Comparison of ENCODE assay signal across 1 cellular context in the genomic region with DNA sequence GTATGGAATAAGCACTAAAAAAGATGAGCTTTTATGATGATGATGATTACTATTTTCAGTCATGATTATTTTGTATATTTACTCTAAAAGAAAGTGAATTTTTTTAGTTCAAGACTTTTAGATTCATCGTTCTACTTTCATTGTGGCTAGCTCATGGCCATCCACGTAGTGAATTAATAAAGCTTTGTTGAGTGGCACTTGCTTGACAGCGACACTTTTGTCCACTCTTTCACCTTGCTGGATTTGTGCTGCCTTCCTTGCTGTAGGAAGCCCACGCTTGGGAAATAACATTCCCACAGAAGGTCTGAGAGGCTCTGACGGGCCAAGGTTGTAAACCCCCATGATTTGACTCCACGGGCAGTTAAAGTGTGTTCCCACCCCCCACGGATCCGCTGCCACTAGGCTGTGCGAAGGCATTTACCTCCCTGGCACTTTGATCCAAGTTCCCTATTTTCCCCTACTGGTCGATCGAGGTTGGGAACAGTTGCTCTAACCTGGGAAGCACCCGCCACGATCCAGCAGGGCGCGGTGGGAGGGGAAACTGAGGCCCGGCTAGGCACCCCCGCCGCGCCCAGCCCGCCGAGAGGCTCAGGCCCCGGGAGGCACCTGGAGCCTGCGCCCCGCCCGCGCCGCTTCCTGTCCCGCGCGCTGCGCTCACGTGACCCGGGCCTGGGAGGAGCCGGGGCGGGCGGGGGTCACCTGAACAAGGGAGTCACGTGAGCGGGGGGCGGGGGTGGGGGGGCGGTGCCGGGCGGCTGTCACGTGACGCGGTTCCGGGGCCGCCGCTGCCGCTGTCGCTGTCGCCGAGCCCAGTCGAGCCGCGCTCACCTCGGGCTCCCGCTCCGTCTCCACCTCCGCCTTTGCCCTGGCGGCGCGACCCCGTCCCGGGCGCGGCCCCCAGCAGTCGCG.
TF ChIP-seq lines count a peak whose summit lies in the region.

A gene with protein sequence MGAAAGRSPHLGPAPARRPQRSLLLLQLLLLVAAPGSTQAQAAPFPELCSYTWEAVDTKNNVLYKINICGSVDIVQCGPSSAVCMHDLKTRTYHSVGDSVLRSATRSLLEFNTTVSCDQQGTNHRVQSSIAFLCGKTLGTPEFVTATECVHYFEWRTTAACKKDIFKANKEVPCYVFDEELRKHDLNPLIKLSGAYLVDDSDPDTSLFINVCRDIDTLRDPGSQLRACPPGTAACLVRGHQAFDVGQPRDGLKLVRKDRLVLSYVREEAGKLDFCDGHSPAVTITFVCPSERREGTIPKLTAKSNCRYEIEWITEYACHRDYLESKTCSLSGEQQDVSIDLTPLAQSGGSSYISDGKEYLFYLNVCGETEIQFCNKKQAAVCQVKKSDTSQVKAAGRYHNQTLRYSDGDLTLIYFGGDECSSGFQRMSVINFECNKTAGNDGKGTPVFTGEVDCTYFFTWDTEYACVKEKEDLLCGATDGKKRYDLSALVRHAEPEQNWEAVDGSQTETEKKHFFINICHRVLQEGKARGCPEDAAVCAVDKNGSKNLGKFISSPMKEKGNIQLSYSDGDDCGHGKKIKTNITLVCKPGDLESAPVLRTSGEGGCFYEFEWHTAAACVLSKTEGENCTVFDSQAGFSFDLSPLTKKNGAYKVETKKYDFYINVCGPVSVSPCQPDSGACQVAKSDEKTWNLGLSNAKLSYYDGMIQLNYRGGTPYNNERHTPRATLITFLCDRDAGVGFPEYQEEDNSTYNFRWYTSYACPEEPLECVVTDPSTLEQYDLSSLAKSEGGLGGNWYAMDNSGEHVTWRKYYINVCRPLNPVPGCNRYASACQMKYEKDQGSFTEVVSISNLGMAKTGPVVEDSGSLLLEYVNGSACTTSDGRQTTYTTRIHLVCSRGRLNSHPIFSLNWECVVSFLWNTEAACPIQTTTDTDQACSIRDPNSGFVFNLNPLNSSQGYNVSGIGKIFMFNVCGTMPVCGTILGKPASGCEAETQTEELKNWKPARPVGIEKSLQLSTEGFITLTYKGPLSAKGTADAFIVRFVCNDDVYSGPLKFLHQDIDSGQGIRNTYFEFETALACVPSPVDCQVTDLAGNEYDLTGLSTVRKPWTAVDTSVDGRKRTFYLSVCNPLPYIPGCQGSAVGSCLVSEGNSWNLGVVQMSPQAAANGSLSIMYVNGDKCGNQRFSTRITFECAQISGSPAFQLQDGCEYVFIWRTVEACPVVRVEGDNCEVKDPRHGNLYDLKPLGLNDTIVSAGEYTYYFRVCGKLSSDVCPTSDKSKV (N-terminal part only) (plus strand): TSS at position 788 of the 909 bp plus-strand sequence. CDS start 165 bp downstream, outside the sequence.

TF ChIP-seq in HepG2, 621 proteins besides CTCF, POLR2A, EP300 and RAD21 (continued from another document and continues in another):
- TF ChIP-seq, protein P1, sequence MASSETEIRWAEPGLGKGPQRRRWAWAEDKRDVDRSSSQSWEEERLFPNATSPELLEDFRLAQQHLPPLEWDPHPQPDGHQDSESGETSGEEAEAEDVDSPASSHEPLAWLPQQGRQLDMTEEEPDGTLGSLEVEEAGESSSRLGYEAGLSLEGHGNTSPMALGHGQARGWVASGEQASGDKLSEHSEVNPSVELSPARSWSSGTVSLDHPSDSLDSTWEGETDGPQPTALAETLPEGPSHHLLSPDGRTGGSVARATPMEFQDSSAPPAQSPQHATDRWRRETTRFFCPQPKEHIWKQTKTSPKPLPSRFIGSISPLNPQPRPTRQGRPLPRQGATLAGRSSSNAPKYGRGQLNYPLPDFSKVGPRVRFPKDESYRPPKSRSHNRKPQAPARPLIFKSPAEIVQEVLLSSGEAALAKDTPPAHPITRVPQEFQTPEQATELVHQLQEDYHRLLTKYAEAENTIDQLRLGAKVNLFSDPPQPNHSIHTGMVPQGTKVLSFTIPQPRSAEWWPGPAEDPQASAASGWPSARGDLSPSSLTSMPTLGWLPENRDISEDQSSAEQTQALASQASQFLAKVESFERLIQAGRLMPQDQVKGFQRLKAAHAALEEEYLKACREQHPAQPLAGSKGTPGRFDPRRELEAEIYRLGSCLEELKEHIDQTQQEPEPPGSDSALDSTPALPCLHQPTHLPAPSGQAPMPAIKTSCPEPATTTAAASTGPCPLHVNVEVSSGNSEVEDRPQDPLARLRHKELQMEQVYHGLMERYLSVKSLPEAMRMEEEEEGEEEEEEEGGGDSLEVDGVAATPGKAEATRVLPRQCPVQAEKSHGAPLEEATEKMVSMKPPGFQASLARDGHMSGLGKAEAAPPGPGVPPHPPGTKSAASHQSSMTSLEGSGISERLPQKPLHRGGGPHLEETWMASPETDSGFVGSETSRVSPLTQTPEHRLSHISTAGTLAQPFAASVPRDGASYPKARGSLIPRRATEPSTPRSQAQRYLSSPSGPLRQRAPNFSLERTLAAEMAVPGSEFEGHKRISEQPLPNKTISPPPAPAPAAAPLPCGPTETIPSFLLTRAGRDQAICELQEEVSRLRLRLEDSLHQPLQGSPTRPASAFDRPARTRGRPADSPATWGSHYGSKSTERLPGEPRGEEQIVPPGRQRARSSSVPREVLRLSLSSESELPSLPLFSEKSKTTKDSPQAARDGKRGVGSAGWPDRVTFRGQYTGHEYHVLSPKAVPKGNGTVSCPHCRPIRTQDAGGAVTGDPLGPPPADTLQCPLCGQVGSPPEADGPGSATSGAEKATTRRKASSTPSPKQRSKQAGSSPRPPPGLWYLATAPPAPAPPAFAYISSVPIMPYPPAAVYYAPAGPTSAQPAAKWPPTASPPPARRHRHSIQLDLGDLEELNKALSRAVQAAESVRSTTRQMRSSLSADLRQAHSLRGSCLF (CRISPR knock-in tag; IDR thresholded peaks at IDR 0.05; ENCODE audit: borderline replicate concordance), result no peak; the same call in 1 of the 2 replicates
- TF ChIP-seq, protein P2, sequence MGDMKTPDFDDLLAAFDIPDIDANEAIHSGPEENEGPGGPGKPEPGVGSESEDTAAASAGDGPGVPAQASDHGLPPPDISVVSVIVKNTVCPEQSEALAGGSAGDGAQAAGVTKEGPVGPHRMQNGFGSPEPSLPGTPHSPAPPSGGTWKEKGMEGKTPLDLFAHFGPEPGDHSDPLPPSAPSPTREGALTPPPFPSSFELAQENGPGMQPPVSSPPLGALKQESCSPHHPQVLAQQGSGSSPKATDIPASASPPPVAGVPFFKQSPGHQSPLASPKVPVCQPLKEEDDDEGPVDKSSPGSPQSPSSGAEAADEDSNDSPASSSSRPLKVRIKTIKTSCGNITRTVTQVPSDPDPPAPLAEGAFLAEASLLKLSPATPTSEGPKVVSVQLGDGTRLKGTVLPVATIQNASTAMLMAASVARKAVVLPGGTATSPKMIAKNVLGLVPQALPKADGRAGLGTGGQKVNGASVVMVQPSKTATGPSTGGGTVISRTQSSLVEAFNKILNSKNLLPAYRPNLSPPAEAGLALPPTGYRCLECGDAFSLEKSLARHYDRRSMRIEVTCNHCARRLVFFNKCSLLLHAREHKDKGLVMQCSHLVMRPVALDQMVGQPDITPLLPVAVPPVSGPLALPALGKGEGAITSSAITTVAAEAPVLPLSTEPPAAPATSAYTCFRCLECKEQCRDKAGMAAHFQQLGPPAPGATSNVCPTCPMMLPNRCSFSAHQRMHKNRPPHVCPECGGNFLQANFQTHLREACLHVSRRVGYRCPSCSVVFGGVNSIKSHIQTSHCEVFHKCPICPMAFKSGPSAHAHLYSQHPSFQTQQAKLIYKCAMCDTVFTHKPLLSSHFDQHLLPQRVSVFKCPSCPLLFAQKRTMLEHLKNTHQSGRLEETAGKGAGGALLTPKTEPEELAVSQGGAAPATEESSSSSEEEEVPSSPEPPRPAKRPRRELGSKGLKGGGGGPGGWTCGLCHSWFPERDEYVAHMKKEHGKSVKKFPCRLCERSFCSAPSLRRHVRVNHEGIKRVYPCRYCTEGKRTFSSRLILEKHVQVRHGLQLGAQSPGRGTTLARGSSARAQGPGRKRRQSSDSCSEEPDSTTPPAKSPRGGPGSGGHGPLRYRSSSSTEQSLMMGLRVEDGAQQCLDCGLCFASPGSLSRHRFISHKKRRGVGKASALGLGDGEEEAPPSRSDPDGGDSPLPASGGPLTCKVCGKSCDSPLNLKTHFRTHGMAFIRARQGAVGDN (CRISPR knock-in tag; IDR thresholded peaks at IDR 0.05), result peak; percentile 86
- TF ChIP-seq CC2D1A (CRISPR knock-in tag; IDR thresholded peaks at IDR 0.05) (peak; percentile 95; the same call in 1 of the 2 replicates), SRY (CRISPR knock-in tag; IDR thresholded peaks at IDR 0.05) (peak; percentile 45; the same call in 1 of the 2 replicates), MED13 (CRISPR knock-in tag; IDR thresholded peaks at IDR 0.05) (peak; percentile 72; the same call in 1 of the 2 replicates), ZFP36L1 (CRISPR knock-in tag; IDR thresholded peaks at IDR 0.05) (peak; percentile 79; the same call in 1 of the 2 replicates), ZKSCAN8 (CRISPR knock-in tag; IDR thresholded peaks at IDR 0.05; ENCODE audit: borderline replicate concordance) (no peak), ZNF749 (CRISPR knock-in tag; IDR thresholded peaks at IDR 0.05; ENCODE audit: borderline replicate concordance) (peak; percentile 34; the same call in 1 of the 2 replicates), NR2F1 (CRISPR knock-in tag; IDR thresholded peaks at IDR 0.05) (no peak), ZNF367 (CRISPR knock-in tag; IDR thresholded peaks at IDR 0.05; ENCODE audit: borderline replicate concordance) (0 out of 2 replicates have a peak, but pooled peaks have one; percentile 44), ZNF180 (CRISPR knock-in tag; IDR thresholded peaks at IDR 0.05; ENCODE audit: borderline replicate concordance, low read depth) (no peak), ZNF296 (CRISPR knock-in tag; conservative IDR thresholded peaks at IDR 0.05) (no peak), ATF7-NPFF (CRISPR knock-in tag; IDR thresholded peaks at IDR 0.05; ENCODE audit: low read depth) (peak; percentile 83), MTF1 (CRISPR knock-in tag; IDR thresholded peaks at IDR 0.05) (0 out of 2 replicates have a peak, but pooled peaks have one; percentile 43), ZFP90 (CRISPR knock-in tag; IDR thresholded peaks at IDR 0.05; ENCODE audit: borderline replicate concordance) (no peak), PHF5A (CRISPR knock-in tag; IDR thresholded peaks at IDR 0.05; ENCODE audit: low read depth, unreplicated experiment) (no peak), NFKB2 (CRISPR knock-in tag; IDR thresholded peaks at IDR 0.05; ENCODE audit: borderline replicate concordance) (peak; percentile 83; the same call in 1 of the 2 replicates), ATF7 (IDR thresholded peaks at IDR 0.05) (no peak), ATF7 (CRISPR knock-in tag; IDR thresholded peaks at IDR 0.05) (no peak), MEF2D (CRISPR knock-in tag; IDR thresholded peaks at IDR 0.05) (0 out of 2 replicates have a peak, but pooled peaks have one; percentile 56), TBX3 (IDR thresholded peaks at IDR 0.05; ENCODE audit: borderline replicate concordance) (no peak), NKX3-1 (CRISPR knock-in tag; IDR thresholded peaks at IDR 0.05) (no peak; the same call in 1 of the 2 replicates), ZNF552 (CRISPR knock-in tag; IDR thresholded peaks at IDR 0.05; ENCODE audit: borderline replicate concordance) (no peak), PAWR (CRISPR knock-in tag; IDR thresholded peaks at IDR 0.05; ENCODE audit: borderline replicate concordance) (no peak), JARID2 (CRISPR knock-in tag; IDR thresholded peaks at IDR 0.05; ENCODE audit: insufficient replicate concordance) (no peak), KLF13 (CRISPR knock-in tag; IDR thresholded peaks at IDR 0.05) (no peak)
- TF ChIP-seq, protein P3, sequence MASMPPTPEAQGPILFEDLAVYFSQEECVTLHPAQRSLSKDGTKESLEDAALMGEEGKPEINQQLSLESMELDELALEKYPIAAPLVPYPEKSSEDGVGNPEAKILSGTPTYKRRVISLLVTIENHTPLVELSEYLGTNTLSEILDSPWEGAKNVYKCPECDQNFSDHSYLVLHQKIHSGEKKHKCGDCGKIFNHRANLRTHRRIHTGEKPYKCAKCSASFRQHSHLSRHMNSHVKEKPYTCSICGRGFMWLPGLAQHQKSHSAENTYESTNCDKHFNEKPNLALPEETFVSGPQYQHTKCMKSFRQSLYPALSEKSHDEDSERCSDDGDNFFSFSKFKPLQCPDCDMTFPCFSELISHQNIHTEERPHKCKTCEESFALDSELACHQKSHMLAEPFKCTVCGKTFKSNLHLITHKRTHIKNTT (CRISPR knock-in tag; IDR thresholded peaks at IDR 0.05), result no peak
- TF ChIP-seq, protein P4, sequence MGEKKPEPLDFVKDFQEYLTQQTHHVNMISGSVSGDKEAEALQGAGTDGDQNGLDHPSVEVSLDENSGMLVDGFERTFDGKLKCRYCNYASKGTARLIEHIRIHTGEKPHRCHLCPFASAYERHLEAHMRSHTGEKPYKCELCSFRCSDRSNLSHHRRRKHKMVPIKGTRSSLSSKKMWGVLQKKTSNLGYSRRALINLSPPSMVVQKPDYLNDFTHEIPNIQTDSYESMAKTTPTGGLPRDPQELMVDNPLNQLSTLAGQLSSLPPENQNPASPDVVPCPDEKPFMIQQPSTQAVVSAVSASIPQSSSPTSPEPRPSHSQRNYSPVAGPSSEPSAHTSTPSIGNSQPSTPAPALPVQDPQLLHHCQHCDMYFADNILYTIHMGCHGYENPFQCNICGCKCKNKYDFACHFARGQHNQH (CRISPR knock-in tag; IDR thresholded peaks at IDR 0.05), result 0 out of 2 replicates have a peak, but pooled peaks have one; percentile 20
- TF ChIP-seq, protein P5, sequence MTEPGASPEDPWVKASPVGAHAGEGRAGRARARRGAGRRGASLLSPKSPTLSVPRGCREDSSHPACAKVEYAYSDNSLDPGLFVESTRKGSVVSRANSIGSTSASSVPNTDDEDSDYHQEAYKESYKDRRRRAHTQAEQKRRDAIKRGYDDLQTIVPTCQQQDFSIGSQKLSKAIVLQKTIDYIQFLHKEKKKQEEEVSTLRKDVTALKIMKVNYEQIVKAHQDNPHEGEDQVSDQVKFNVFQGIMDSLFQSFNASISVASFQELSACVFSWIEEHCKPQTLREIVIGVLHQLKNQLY (CRISPR knock-in tag; IDR thresholded peaks at IDR 0.05), result peak; percentile 85
- TF ChIP-seq, protein P6, sequence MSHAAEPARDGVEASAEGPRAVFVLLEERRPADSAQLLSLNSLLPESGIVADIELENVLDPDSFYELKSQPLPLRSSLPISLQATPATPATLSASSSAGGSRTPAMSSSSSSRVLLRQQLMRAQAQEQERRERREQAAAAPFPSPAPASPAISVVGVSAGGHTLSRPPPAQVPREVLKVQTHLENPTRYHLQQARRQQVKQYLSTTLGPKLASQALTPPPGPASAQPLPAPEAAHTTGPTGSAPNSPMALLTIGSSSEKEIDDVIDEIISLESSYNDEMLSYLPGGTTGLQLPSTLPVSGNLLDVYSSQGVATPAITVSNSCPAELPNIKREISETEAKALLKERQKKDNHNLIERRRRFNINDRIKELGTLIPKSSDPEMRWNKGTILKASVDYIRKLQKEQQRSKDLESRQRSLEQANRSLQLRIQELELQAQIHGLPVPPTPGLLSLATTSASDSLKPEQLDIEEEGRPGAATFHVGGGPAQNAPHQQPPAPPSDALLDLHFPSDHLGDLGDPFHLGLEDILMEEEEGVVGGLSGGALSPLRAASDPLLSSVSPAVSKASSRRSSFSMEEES (CRISPR knock-in tag; IDR thresholded peaks at IDR 0.05), result peak; percentile 88
- TF ChIP-seq, protein P7, sequence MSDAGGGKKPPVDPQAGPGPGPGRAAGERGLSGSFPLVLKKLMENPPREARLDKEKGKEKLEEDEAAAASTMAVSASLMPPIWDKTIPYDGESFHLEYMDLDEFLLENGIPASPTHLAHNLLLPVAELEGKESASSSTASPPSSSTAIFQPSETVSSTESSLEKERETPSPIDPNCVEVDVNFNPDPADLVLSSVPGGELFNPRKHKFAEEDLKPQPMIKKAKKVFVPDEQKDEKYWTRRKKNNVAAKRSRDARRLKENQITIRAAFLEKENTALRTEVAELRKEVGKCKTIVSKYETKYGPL (CRISPR knock-in tag; IDR thresholded peaks at IDR 0.05), result no peak; the same call in 1 of the 2 replicates
